ENCODE assay signal across 1 cellular context in the genomic region with DNA sequence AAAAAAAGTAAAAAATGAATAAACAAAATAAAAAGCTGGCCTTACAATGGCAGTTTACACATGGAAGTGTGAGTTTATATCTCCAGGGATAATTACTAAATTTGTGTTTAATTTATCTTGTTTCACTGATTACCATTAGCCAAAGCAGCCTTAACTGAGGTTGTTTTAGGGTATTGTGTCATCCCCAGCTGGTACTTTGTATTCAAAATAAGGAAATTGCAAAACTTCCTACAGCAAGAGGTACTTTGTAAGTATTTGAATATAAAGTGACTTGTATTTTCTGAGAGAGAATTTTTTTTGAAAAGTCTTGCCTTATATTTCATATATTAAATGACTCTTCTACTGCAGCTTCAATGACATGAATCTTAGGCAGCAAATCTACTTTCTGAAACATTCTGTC.
TF ChIP-seq lines count a peak whose summit lies in the region.

No MANE protein-coding gene starts in this region.

TF ChIP-seq in GM12878, 131 proteins besides CTCF, POLR2A, EP300 and RAD21:
- no peak for TF ChIP-seq EGR1 (IDR thresholded peaks at IDR 0.05; ENCODE audit: borderline replicate concordance in 1 of 2, low read depth in 2 of 2, low read length in 2 of 2)
- no peak for TF ChIP-seq GATAD2B (conservative IDR thresholded peaks at IDR 0.05; ENCODE audit: low read depth)
